In the genomic region with DNA sequence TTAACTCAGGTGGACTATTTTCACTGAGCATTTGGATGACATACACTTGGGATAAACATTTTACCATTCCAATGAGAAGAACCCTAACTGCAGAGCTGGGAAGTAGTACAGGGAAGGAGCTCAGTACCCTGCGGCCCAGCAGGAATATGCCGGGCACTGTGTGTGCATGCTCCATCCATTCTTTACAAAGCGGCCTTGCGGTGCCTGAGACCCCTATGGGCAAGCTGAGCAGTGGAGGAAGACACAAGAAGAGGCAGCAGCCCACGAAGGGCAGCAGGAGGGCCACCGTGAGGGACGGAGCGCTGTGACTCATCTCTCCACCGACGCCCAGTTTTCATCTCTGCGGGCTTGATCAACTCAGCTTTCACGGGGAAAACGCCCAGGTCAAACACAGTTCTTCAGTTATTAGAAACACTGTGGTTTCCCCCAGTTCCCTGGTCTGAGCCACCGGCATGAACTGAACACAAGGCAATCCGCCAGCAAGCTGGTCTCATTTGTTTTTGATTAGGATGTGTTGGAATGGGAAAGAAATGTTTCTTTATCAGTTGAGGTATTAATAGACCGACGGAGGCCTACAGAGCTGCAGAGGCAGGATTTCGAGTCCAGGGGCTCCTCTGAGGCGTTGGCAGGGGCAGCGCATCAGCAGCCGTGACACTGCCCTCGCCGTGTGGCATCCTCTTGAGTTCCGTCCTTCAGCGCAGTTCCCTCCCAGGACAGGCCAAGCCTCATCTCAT, we compare ENCODE assay signal across 18 cellular contexts. TPM values are rescaled to one million over a fixed set of nuclear protein-coding genes. Genes with fewer than 3 reads are reported as not detected.
DNase-seq lines count a peak whose midpoint lies in the region; ATAC-seq and TF ChIP-seq lines count a peak whose summit lies in the region.
"Had no signal": no experiment of that assay in that cellular context is flagged by ENCODE, and none has a peak within 500 bp of the region (broad histone marks: within the 10 kb centered on the region; RNA-seq: fewer than 3 reads in every experiment).

No MANE protein-coding gene starts in this region.

- H3K4me1 Mint-ChIP-seq in activated naive CD8-positive, alpha-beta T cell treated with anti-CD3 and anti-CD28 coated beads, Interleukin-2, amount 10 ng/mL, durations not matched to agents 7 days and 5 days = peaks cover 34% of the 10 kb centered on the region
- peaks cover 33% of the 10 kb centered on the region for H3K4me1 Mint-ChIP-seq in activated naive CD8-positive, alpha-beta T cell treated with anti-CD3 and anti-CD28 coated beads for 36 hours
- peaks cover 60% of the 10 kb centered on the region for H3K4me1 Mint-ChIP-seq in stimulated activated effector memory CD8-positive, alpha-beta T cell treated with anti-CD3 and anti-CD28 coated beads, Interleukin-12 subunit alpha, Interleukin-12 subunit beta, amount 100 ng/mL, for 72 hours

- H3K4me3 ChIP-seq in PC-3 (ENCODE audit: low read length) = peak overlapping the region; percentile 24; the same call in 1 of the 2 replicates
- H3K4me3 ChIP-seq: BLaER1, prostate gland had no signal

- no peaks in the 10 kb centered on the region for H3K36me3 Mint-ChIP-seq in activated naive CD8-positive, alpha-beta T cell treated with anti-CD3 and anti-CD28 coated beads, Interleukin-2, amount 10 ng/mL, durations not matched to agents 7 days and 5 days
- H3K36me3 Mint-ChIP-seq in activated naive CD8-positive, alpha-beta T cell treated with anti-CD3 and anti-CD28 coated beads for 36 hours = no peaks in the 10 kb centered on the region
- peaks cover 11% of the 10 kb centered on the region for H3K36me3 Mint-ChIP-seq in stimulated activated effector memory CD8-positive, alpha-beta T cell treated with anti-CD3 and anti-CD28 coated beads, Interleukin-12 subunit alpha, Interleukin-12 subunit beta, amount 100 ng/mL, for 72 hours

- intact Hi-C loops in PC-3 (cut with micrococcal nuclease) = loop anchor here (1.0 kb wide), 1 partner anchor 14 kb away; no protein-coding TSS in a partner anchor

- H3K9me3 ChIP-seq in PC-3 (ENCODE audit: low read length) = no peaks in the 10 kb centered on the region
- H3K9me3 ChIP-seq: BLaER1, prostate gland had no signal

- TF ChIP-seq CTCF in PC-3 (conservative IDR thresholded peaks at IDR 0.05; ENCODE audit: low read depth, low read length) = no peak

- no peak for DNase-seq in activated naive CD8-positive, alpha-beta T cell treated with anti-CD3 and anti-CD28 coated beads, Interleukin-2, amount 10 ng/mL, durations not matched to agents 7 days and 5 days
- DNase-seq in activated naive CD8-positive, alpha-beta T cell treated with anti-CD3 and anti-CD28 coated beads for 36 hours = no peak
- DNase-seq in PC-3 (peak; percentile 79), fibroblast of peridontal ligament (ENCODE audit: extremely low read depth) (peak; percentile 80), caudate nucleus (lab: John Stamatoyannopoulos, UW) (no peak), NCI-H2171 treated with DMSO at 0.1 percent for 48 hours (lab: John Stamatoyannopoulos, UW) (no peak)
- no peak for DNase-seq in stimulated activated effector memory CD8-positive, alpha-beta T cell treated with anti-CD3 and anti-CD28 coated beads, Interleukin-12 subunit alpha, Interleukin-12 subunit beta, amount 100 ng/mL, for 72 hours (ENCODE audit: low spot score in 2 of 2)
- DNase-seq: EL; foreskin keratinocyte; NCI-H1105; NCI-H446; stimulated activated CD4-positive, alpha-beta T cell treated with anti-CD3 and anti-CD28 coated beads, Interleukin-4, amount 100 ng/mL, for 24 hours; stimulated activated naive CD4-positive, alpha-beta T cell treated with Interleukin-2 at 50 U/mL for 16 hours had no signal

- H3K4me1 ChIP-seq in PC-3 (ENCODE audit: insufficient read depth, low read length) = peaks cover 25% of the 10 kb centered on the region
- H3K4me1 ChIP-seq: foreskin keratinocyte, prostate gland had no signal

- H3K4me3 Mint-ChIP-seq in activated naive CD8-positive, alpha-beta T cell treated with anti-CD3 and anti-CD28 coated beads, Interleukin-2, amount 10 ng/mL, durations not matched to agents 7 days and 5 days = no peak overlapping the region
- H3K4me3 Mint-ChIP-seq in activated naive CD8-positive, alpha-beta T cell treated with anti-CD3 and anti-CD28 coated beads for 36 hours = no peak overlapping the region
- no peak overlapping the region for H3K4me3 Mint-ChIP-seq in stimulated activated effector memory CD8-positive, alpha-beta T cell treated with anti-CD3 and anti-CD28 coated beads, Interleukin-12 subunit alpha, Interleukin-12 subunit beta, amount 100 ng/mL, for 72 hours
- H3K4me3 Mint-ChIP-seq: dendritic cell treated with granulocyte-macrophage colony-stimulating factor and Interleukin-4, amounts not matched to agents 40 ng/mL and 50 ng/mL, for 4 days; T-helper 2 cell treated with Interferon-gamma antibody and Interleukin-4, amounts not matched to agents 5 μg/mL and 100 μg/mL, for 36 hours had no signal

- H3K9ac ChIP-seq in PC-3 (ENCODE audit: low read length) = peak overlapping the region; percentile 72
- H3K9ac ChIP-seq: BLaER1 had no signal

- no peaks in the 10 kb centered on the region for H3K27me3 ChIP-seq in PC-3 (ENCODE audit: low read length)
- H3K27me3 ChIP-seq: BLaER1, foreskin keratinocyte had no signal

- peak overlapping the region; percentile 60 for H2AFZ ChIP-seq in PC-3 (ENCODE audit: low read length)

- no peaks in the 10 kb centered on the region for H3K9me3 Mint-ChIP-seq in activated naive CD8-positive, alpha-beta T cell treated with anti-CD3 and anti-CD28 coated beads, Interleukin-2, amount 10 ng/mL, durations not matched to agents 7 days and 5 days
- peaks cover 5% of the 10 kb centered on the region for H3K9me3 Mint-ChIP-seq in activated naive CD8-positive, alpha-beta T cell treated with anti-CD3 and anti-CD28 coated beads for 36 hours
- no peaks in the 10 kb centered on the region for H3K9me3 Mint-ChIP-seq in stimulated activated effector memory CD8-positive, alpha-beta T cell treated with anti-CD3 and anti-CD28 coated beads, Interleukin-12 subunit alpha, Interleukin-12 subunit beta, amount 100 ng/mL, for 72 hours
- H3K9me3 Mint-ChIP-seq: dendritic cell treated with granulocyte-macrophage colony-stimulating factor and Interleukin-4, amounts not matched to agents 40 ng/mL and 50 ng/mL, for 4 days; T-helper 2 cell treated with Interferon-gamma antibody and Interleukin-4, amounts not matched to agents 5 μg/mL and 100 μg/mL, for 36 hours had no signal

- peak overlapping the region; percentile 74 for H3K4me2 ChIP-seq in PC-3 (ENCODE audit: low read length)
- H3K4me2 ChIP-seq: BLaER1 had no signal

- H3K9me2 ChIP-seq in PC-3 (replicated peaks; ENCODE audit: low read length) = no peaks in the 10 kb centered on the region

- ATAC-seq in activated naive CD8-positive, alpha-beta T cell treated with anti-CD3 and anti-CD28 coated beads, Interleukin-2, amount 10 ng/mL, durations not matched to agents 7 days and 5 days (ENCODE audit: low read depth) = no peak
- ATAC-seq in PC-3 (peak; percentile 85), HG03354 (IDR thresholded peaks at IDR 0.05; ENCODE audit: poor library complexity, severe bottlenecking, unreplicated experiment) (no peak)
- no peak for ATAC-seq in stimulated activated effector memory CD8-positive, alpha-beta T cell treated with anti-CD3 and anti-CD28 coated beads, Interleukin-12 subunit alpha, Interleukin-12 subunit beta, amount 100 ng/mL, for 72 hours
- ATAC-seq: foreskin keratinocyte had no signal

- H3F3A ChIP-seq in PC-3 (ENCODE audit: low read length, unreplicated experiment) = no peaks in the 10 kb centered on the region

- no peaks in the 10 kb centered on the region for H3K27me3 Mint-ChIP-seq in activated naive CD8-positive, alpha-beta T cell treated with anti-CD3 and anti-CD28 coated beads, Interleukin-2, amount 10 ng/mL, durations not matched to agents 7 days and 5 days
- H3K27me3 Mint-ChIP-seq in activated naive CD8-positive, alpha-beta T cell treated with anti-CD3 and anti-CD28 coated beads for 36 hours = no peaks in the 10 kb centered on the region

- no peaks in the 10 kb centered on the region for H3K36me3 ChIP-seq in PC-3 (ENCODE audit: low read depth, low read length)
- H3K36me3 ChIP-seq: BLaER1, prostate gland had no signal

- H3K27ac Mint-ChIP-seq in activated naive CD8-positive, alpha-beta T cell treated with anti-CD3 and anti-CD28 coated beads, Interleukin-2, amount 10 ng/mL, durations not matched to agents 7 days and 5 days = peak overlapping the region; percentile 12
- no peak overlapping the region for H3K27ac Mint-ChIP-seq in activated naive CD8-positive, alpha-beta T cell treated with anti-CD3 and anti-CD28 coated beads for 36 hours
- H3K27ac Mint-ChIP-seq in stimulated activated effector memory CD8-positive, alpha-beta T cell treated with anti-CD3 and anti-CD28 coated beads, Interleukin-12 subunit alpha, Interleukin-12 subunit beta, amount 100 ng/mL, for 72 hours = peak overlapping the region; percentile 48
- H3K27ac Mint-ChIP-seq: dendritic cell treated with granulocyte-macrophage colony-stimulating factor and Interleukin-4, amounts not matched to agents 40 ng/mL and 50 ng/mL, for 4 days; T-helper 2 cell treated with Interferon-gamma antibody and Interleukin-4, amounts not matched to agents 5 μg/mL and 100 μg/mL, for 36 hours had no signal

- no peaks in the 10 kb centered on the region for H4K20me1 ChIP-seq in PC-3 (ENCODE audit: low read length)
- H4K20me1 ChIP-seq: BLaER1 had no signal

- BruUV-seq in PC-3 (replicated peaks; lab: Mats Ljungman, UMichigan) = TSS peak; percentile 44

- no peaks in the 10 kb centered on the region for H3K79me2 ChIP-seq in PC-3 (ENCODE audit: low read length)

- H3K27ac ChIP-seq in PC-3 (ENCODE audit: low read length) (peak overlapping the region; percentile 97), caudate nucleus (ENCODE audit: low read depth, low read length) (no peak overlapping the region)
- H3K27ac ChIP-seq: BLaER1, foreskin keratinocyte, prostate gland had no signal

- POLR2A ChIA-PET in activated naive CD8-positive, alpha-beta T cell treated with anti-CD3 and anti-CD28 coated beads, Interleukin-2, amount 10 ng/mL, durations not matched to agents 7 days and 5 days (lab: Charles Lee) = interaction anchor here (0.6 to 5.6 kb wide), 4 partner anchors 9 to 45 kb away, joined by 3 to 49 read pairs (median 16); partner anchors contain the start of gene IRF4
- POLR2A ChIA-PET in PC-3 (lab: Charles Lee; ENCODE audit: unreplicated experiment) = no interaction called here

- CTCF ChIA-PET in PC-3 (lab: Charles Lee) = no interaction called here

RNA-seq across cellular contexts. Expression of gene IRF4, which starts 44.9 kb away (rescaled TPM):
- 10 to 100 TPM; 94.2 to 95.1 TPM for total RNA-seq in activated naive CD8-positive, alpha-beta T cell treated with anti-CD3 and anti-CD28 coated beads, Interleukin-2, amount 10 ng/mL, durations not matched to agents 7 days and 5 days
- total RNA-seq in activated naive CD8-positive, alpha-beta T cell treated with anti-CD3 and anti-CD28 coated beads for 36 hours = 100 to 1,000 TPM; 432 to 438 TPM
- 0.15 TPM in 1 of 2 replicates, not detected in the other for total RNA-seq in PC-3 (2014; rRNA removed)
- total RNA-seq: foreskin keratinocyte had no signal

Comparison
In these comparisons a context has a peak if more than half of its experiments do, and no peak if none do; other contexts are left out.
1. DNase-seq: peak in PC-3 (single experiment) and fibroblast of peridontal ligament (single experiment); none in activated naive CD8-positive, alpha-beta T cell treated with anti-CD3 and anti-CD28 coated beads, Interleukin-2, amount 10 ng/mL, durations not matched to agents 7 days and 5 days (single experiment), activated naive CD8-positive, alpha-beta T cell treated with anti-CD3 and anti-CD28 coated beads for 36 hours (single experiment), stimulated activated effector memory CD8-positive, alpha-beta T cell treated with anti-CD3 and anti-CD28 coated beads, Interleukin-12 subunit alpha, Interleukin-12 subunit beta, amount 100 ng/mL, for 72 hours (0 of 2), caudate nucleus (0 of 61) and NCI-H2171 treated with DMSO at 0.1 percent for 48 hours (single experiment).
2. RNA of gene IRF4, which starts 44.9 kb away (total RNA-seq): 432 to 438 TPM in activated naive CD8-positive, alpha-beta T cell treated with anti-CD3 and anti-CD28 coated beads for 36 hours and 94.2 to 95.1 TPM in activated naive CD8-positive, alpha-beta T cell treated with anti-CD3 and anti-CD28 coated beads, Interleukin-2, amount 10 ng/mL, durations not matched to agents 7 days and 5 days; 0.15 TPM in PC-3; every median in the first group is over 10 times any median in the second.